17 cellular contexts compared by ENCODE assay signal in the genomic region with DNA sequence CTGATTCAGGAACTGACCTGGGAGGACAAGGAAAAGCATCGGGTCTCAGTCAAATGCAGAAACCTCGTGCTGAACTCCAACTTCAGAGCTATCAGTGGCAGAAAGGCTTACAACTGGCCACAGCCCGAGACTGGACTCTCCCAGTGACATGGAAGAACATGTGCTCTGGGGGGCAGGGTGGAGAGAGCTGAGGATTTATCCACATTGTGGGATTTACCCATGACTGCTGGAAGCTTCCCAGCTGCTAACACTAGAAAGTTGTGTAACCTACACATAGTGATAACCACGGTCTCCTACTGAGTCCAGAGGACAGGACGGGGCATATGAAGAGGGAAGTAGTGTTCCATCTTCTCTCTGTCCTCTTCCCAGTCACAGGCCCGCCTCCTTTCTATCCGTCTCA.
DNase-seq lines count a peak whose midpoint lies in the region; ATAC-seq and TF ChIP-seq lines count a peak whose summit lies in the region.
"Had no signal": no experiment of that assay in that cellular context is flagged by ENCODE, and none has a peak within 500 bp of the region (broad histone marks: within the 10 kb centered on the region; RNA-seq: fewer than 3 reads in every experiment).

No MANE protein-coding gene starts in this region.

- POLR2A ChIA-PET in activated CD8-positive, alpha-beta T cell treated with anti-CD3 and anti-CD28 coated beads for 36 hours (lab: Charles Lee): no interaction called here

- ATAC-seq in Right ventricle myocardium inferior (peak; percentile 80), HG03097 (IDR thresholded peaks at IDR 0.05; ENCODE audit: low FRiP score, unreplicated experiment) (no peak)
- ATAC-seq in activated CD8-positive, alpha-beta T cell treated with anti-CD3 and anti-CD28 coated beads for 36 hours: no peak

- H4K91ac ChIP-seq in neuronal stem cell (ENCODE audit: low read depth, low read length, poor library complexity): no peak overlapping the region

- H2BK15ac ChIP-seq in neuronal stem cell (ENCODE audit: low read length): no peak overlapping the region

- no peaks in the 10 kb centered on the region for H3K36me3 Mint-ChIP-seq in activated CD8-positive, alpha-beta T cell treated with anti-CD3 and anti-CD28 coated beads for 36 hours (ENCODE audit: low read depth)

- H3K27ac ChIP-seq in left ventricle myocardium inferior (replicated peaks) (peak overlapping the region; percentile 71), neuronal stem cell (replicated peaks; ENCODE audit: low read length) (no peak overlapping the region)

- no CpG with 5 or more reads among the region's 7 CpGs for WGBS in neuronal stem cell (ENCODE audit: extremely low coverage in 2 of 2, insufficient read length in 2 of 2, insufficient replicate concordance in 1 of 2), 2 donors

- no peak overlapping the region for H3K4me3 Mint-ChIP-seq in activated CD8-positive, alpha-beta T cell treated with anti-CD3 and anti-CD28 coated beads for 36 hours

- H3K4me2 ChIP-seq in neuronal stem cell (ENCODE audit: insufficient read depth, low read length, poor library complexity, severe bottlenecking): no peak overlapping the region

- H2AK5ac ChIP-seq in neuronal stem cell (ENCODE audit: low read depth, low read length): no peak overlapping the region

- H2BK120ac ChIP-seq in neuronal stem cell (ENCODE audit: low read depth, low read length): no peak overlapping the region

- H2BK12ac ChIP-seq in neuronal stem cell (ENCODE audit: low read length): no peak overlapping the region

- H3K27ac Mint-ChIP-seq in activated CD8-positive, alpha-beta T cell treated with anti-CD3 and anti-CD28 coated beads for 36 hours: no peak overlapping the region

- no peak overlapping the region for H2AFZ ChIP-seq in neuronal stem cell (ENCODE audit: low read length)

- no peaks in the 10 kb centered on the region for H3K9me3 ChIP-seq in left ventricle myocardium inferior (replicated peaks)
- H3K9me3 ChIP-seq in neuronal stem cell (replicated peaks in 1 of 2; ENCODE audit: control insufficient read depth in 2 of 2, insufficient read depth in 1 of 2, low read depth in 1 of 2, low read length in 2 of 2): no peaks in the 10 kb centered on the region

- H3K36me3 ChIP-seq in left ventricle myocardium inferior (no peaks in the 10 kb centered on the region), neuronal stem cell (replicated peaks in 1 of 2; ENCODE audit: control insufficient read depth in 2 of 2, insufficient read depth in 2 of 2, low read length in 2 of 2) (no peaks in the 10 kb centered on the region)

- H3K4me3 ChIP-seq in left ventricle myocardium inferior: no peak overlapping the region
- no peak overlapping the region for H3K4me3 ChIP-seq in neuronal stem cell (ENCODE audit: low read length in 2 of 2)

- H3K4me1 ChIP-seq in left ventricle myocardium inferior (peaks cover 41% of the 10 kb centered on the region), neuronal stem cell (ENCODE audit: control insufficient read depth in 2 of 2, insufficient read depth in 1 of 2, low read depth in 1 of 2, low read length in 2 of 2) (peaks cover 0 to 6% of the 10 kb centered on the region in 2 donors)

- no peak overlapping the region for H3K9ac ChIP-seq in neuronal stem cell (ENCODE audit: low read depth, low read length, poor library complexity)

- peak overlapping the region; percentile 66 for H3K14ac ChIP-seq in neuronal stem cell (ENCODE audit: low read length)

- no peaks in the 10 kb centered on the region for H3K4me1 Mint-ChIP-seq in activated CD8-positive, alpha-beta T cell treated with anti-CD3 and anti-CD28 coated beads for 36 hours (ENCODE audit: low read depth)

- DNase-seq in Right ventricle myocardium inferior (ENCODE audit: missing footprints) (no peak), cardiac septum (ENCODE audit: low spot score) (no peak), left ventricle myocardium inferior (peak; percentile 62), neuronal stem cell (ENCODE audit: low spot score) (no peak), NCI-H748 (lab: John Stamatoyannopoulos, UW; ENCODE audit: unreplicated experiment) (no peak), COR-L47 (lab: John Stamatoyannopoulos, UW) (no peak)
- no peak for DNase-seq in activated CD8-positive, alpha-beta T cell treated with anti-CD3 and anti-CD28 coated beads for 36 hours
- DNase-seq: 8988T; activated CD4-positive, CD25-positive, alpha-beta regulatory T cell treated with anti-CD3 and anti-CD28 coated beads, Interleukin-2, amount 50 U/mL, for 72 hours; activated T-cell treated with anti-CD3 and anti-CD28 coated beads for 4 hours; effector memory CD4-positive, alpha-beta T cell; glutamatergic neuron; NCI-H345; stimulated activated CD4-positive, alpha-beta T cell treated with anti-CD3 and anti-CD28 coated beads, Interleukin-4, amount 100 ng/mL, for 4 hours; stimulated activated naive CD4-positive, alpha-beta T cell; SW 1271 had no signal

- no peak for TF ChIP-seq CTCF in left ventricle myocardium inferior (IDR thresholded peaks at IDR 0.05; ENCODE audit: borderline replicate concordance)
- no peak for TF ChIP-seq CTCF in activated CD8-positive, alpha-beta T cell treated with anti-CD3 and anti-CD28 coated beads for 36 hours (IDR thresholded peaks at IDR 0.05)

- no peak overlapping the region for H3K4ac ChIP-seq in neuronal stem cell (ENCODE audit: low read length)

- no peaks in the 10 kb centered on the region for H3K79me1 ChIP-seq in neuronal stem cell (ENCODE audit: low read depth, low read length)

- H3K18ac ChIP-seq in neuronal stem cell (ENCODE audit: low read length): peak overlapping the region; percentile 66

- H3K23ac ChIP-seq in neuronal stem cell (ENCODE audit: low read depth, low read length, poor library complexity): no peak overlapping the region

- H3K27me3 Mint-ChIP-seq in activated CD8-positive, alpha-beta T cell treated with anti-CD3 and anti-CD28 coated beads for 36 hours: no peaks in the 10 kb centered on the region

- no peak overlapping the region for H4K8ac ChIP-seq in neuronal stem cell (ENCODE audit: low read depth, low read length)

- no peaks in the 10 kb centered on the region for H3K9me3 Mint-ChIP-seq in activated CD8-positive, alpha-beta T cell treated with anti-CD3 and anti-CD28 coated beads for 36 hours

- no peaks in the 10 kb centered on the region for H3K27me3 ChIP-seq in left ventricle myocardium inferior (ENCODE audit: low read depth)
- H3K27me3 ChIP-seq in neuronal stem cell (ENCODE audit: control insufficient read depth in 3 of 3, insufficient read depth in 3 of 3, low read depth in 1 of 3, low read length in 3 of 3): no peaks in the 10 kb centered on the region

- intact Hi-C loops in Right ventricle myocardium inferior (cut with DNase I) (no loop called here), cardiac septum (cut with DNase I) (no loop called here), left ventricle myocardium inferior (cut with micrococcal nuclease) (no loop called here)
- intact Hi-C loops in activated CD8-positive, alpha-beta T cell treated with anti-CD3 and anti-CD28 coated beads for 36 hours (cut with micrococcal nuclease): no loop called here

- no peak overlapping the region for H2BK5ac ChIP-seq in neuronal stem cell (ENCODE audit: low read length)

- CTCF ChIA-PET in activated CD8-positive, alpha-beta T cell treated with anti-CD3 and anti-CD28 coated beads for 36 hours (lab: Charles Lee): interaction anchor here (0.7 kb wide), 1 partner anchor 38 kb away, joined by 3 read pairs; no protein-coding TSS in a partner anchor
